30 cellular contexts compared by ENCODE assay signal in the genomic region with DNA sequence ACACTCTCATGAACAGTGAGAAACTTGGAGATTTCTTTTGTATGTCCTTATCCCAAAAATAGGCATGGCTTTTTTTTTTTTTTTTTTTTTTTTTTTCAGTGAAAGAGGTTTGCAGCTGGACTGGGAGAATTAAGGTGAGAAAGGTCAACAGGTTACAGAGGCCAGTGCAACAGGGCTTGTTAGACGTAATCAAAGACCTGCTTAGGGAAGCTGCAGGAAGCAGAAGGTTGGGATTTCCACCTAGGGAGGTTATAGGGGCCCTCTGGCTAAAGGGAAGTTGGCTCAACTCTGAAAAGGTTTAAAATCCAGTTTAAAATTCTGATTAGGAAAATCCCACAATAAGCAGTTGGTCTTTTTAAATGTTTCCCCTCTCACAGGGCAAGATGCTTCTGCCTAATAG.
"Had no signal": no experiment of that assay in that cellular context is flagged by ENCODE, and none has a peak within 500 bp of the region (broad histone marks: within the 10 kb centered on the region; RNA-seq: fewer than 3 reads in every experiment).

No MANE protein-coding gene starts in this region.

- ATAC-seq: left colon; left lung; lower lobe of right lung; natural killer cell; right lobe of liver; stimulated activated naive B cell treated with anti-CD40 and anti-IgM and Interleukin-4, amounts not matched to agents 10 μg/mL and 1 μg/mL and 100 μg/mL, for 72 hours; stimulated activated naive CD8-positive, alpha-beta T cell treated with anti-CD3 and anti-CD28 coated beads, Interleukin-15, Interleukin-2, amounts not matched to agents 100 U/mL and 50 U/mL, for 24 hours had no signal

- H3K4me2 ChIP-seq: smooth muscle cell had no signal

- H3K27me3 Mint-ChIP-seq: naive B cell; progenitor cell of endocrine pancreas; stimulated activated naive B cell treated with anti-CD40 and anti-IgM and Interleukin-4, amounts not matched to agents 10 μg/mL and 1 μg/mL and 100 μg/mL, for 72 hours had no signal

- H3K4me3 Mint-ChIP-seq: immature natural killer cell; mesothelial cell of epicardium; natural killer cell; stimulated activated naive B cell treated with anti-CD40 and anti-IgM and Interleukin-4, amounts not matched to agents 10 μg/mL and 1 μg/mL and 100 μg/mL, for 72 hours had no signal

- H3K27ac ChIP-seq: left lung, lower lobe of right lung, neutrophil, ovary, right atrium auricular region, right lobe of liver, stomach, testis, thyroid gland, transverse colon, upper lobe of left lung, vagina had no signal

- H3K36me3 Mint-ChIP-seq: immature natural killer cell, mesothelial cell of epicardium, natural killer cell had no signal

- H3K27me3 ChIP-seq: left lung, neutrophil, ovary, right atrium auricular region, right lobe of liver, stomach, testis, thyroid gland, transverse colon, upper lobe of left lung, vagina had no signal

- H3K4me1 Mint-ChIP-seq: immature natural killer cell, mesothelial cell of epicardium, natural killer cell had no signal

- H3K4me3 ChIP-seq: left lung, lower lobe of right lung, ovary, right atrium auricular region, right lobe of liver, smooth muscle cell, stomach, testis, thyroid gland, transverse colon, upper lobe of left lung, vagina had no signal

- H3K36me3 ChIP-seq: left lung, lower lobe of right lung, neutrophil, ovary, right atrium auricular region, right lobe of liver, stomach, thyroid gland, transverse colon, upper lobe of left lung, vagina had no signal

- H3K27ac Mint-ChIP-seq: immature natural killer cell; mesothelial cell of epicardium; natural killer cell; progenitor cell of endocrine pancreas; stimulated activated naive B cell treated with anti-CD40 and anti-IgM and Interleukin-4, amounts not matched to agents 10 μg/mL and 1 μg/mL and 100 μg/mL, for 72 hours had no signal

- DNase-seq: hypothalamus; immature natural killer cell; kidney; left colon; left lung; lower lobe of right lung; mammary epithelial cell; mesendoderm; naive B cell; natural killer cell; occipital lobe; ovary; right lobe of liver; stimulated activated CD4-positive, alpha-beta T cell treated with anti-CD3 and anti-CD28 coated beads, Interleukin-1b, Interleukin-23, amount 100 ng/mL, for 48 hours; stimulated activated CD4-positive, alpha-beta T cell treated with anti-CD3 and anti-CD28 coated beads, Interleukin-2, amount 100 ng/mL, for 48 hours; stimulated activated CD4-positive, alpha-beta T cell treated with anti-CD3 and anti-CD28 coated beads, Interleukin-4, amount 100 ng/mL, for 4 hours; stimulated activated CD8-positive, alpha-beta memory T cell treated with anti-CD3 and anti-CD28 coated beads, Interleukin-4, amount 100 ng/mL, for 48 hours; stimulated activated naive B cell treated with anti-CD40 and anti-IgM and Interleukin-4, amounts not matched to agents 10 μg/mL and 1 μg/mL and 100 μg/mL, for 72 hours; stimulated activated naive CD8-positive, alpha-beta T cell treated with anti-CD3 and anti-CD28 coated beads, Interleukin-15, Interleukin-2, amounts not matched to agents 100 U/mL and 50 U/mL, for 24 hours; stomach; testis; thyroid gland; transverse colon; upper lobe of left lung had no signal

- H3K9me3 ChIP-seq: left lung, lower lobe of right lung, neutrophil, ovary, right atrium auricular region, right lobe of liver, stomach, testis, thyroid gland, transverse colon, upper lobe of left lung, vagina had no signal

- H3K4me1 ChIP-seq: left lung, right lobe of liver, testis, upper lobe of left lung, vagina had no signal

- H3K9me3 Mint-ChIP-seq: immature natural killer cell, natural killer cell had no signal
